In the genomic region with DNA sequence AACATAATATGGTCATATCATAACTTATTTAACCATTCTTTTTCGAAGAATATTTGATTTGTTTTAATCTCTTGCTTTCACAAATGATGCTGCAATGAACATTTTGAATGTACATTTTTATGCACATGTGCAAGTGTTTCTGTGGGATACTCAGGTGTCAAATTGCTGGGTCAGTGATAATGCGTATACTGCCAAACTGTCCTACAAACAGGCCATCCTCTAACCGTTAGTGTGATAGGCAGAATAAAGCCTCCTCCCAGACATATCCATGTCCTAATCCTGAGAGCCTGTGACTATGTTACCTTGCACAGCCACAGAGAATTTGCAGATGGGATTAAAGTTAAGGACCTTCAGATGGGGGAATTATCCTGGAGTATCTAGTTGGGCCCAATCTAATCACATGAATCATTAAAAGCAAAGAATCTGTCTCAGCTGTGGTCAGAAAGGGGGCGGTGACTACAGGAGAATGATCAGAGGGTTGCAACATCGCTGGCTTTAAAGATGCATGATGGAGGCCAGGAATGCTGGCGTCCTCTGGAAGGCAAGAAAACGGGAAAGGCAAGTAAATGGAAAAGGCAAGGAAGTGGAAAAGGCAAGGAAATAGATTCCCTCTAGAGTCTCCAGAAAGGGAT, we compare ENCODE assay signal across 13 cellular contexts. TPM values are rescaled to one million over a fixed set of nuclear protein-coding genes. Genes with fewer than 3 reads are reported as not detected.
A peak's percentile ranks its signal among the peaks of the same experiment; 100 is the strongest.
DNase-seq lines count a peak whose midpoint lies in the region; ATAC-seq and TF ChIP-seq lines count a peak whose summit lies in the region.
"Had no signal": no experiment of that assay in that cellular context is flagged by ENCODE, and none has a peak within 500 bp of the region (broad histone marks: within the 10 kb centered on the region; RNA-seq: fewer than 3 reads in every experiment).

No MANE protein-coding gene starts in this region.

- ATAC-seq in sciatic nerve (peak; percentile 94), GM21723 (IDR thresholded peaks at IDR 0.05; ENCODE audit: unreplicated experiment) (no peak), HG03159 (IDR thresholded peaks at IDR 0.05; ENCODE audit: unreplicated experiment) (no peak)
- ATAC-seq: CD8-positive, alpha-beta T cell had no signal

- DNase-seq in EH (ENCODE audit: low read depth) (peak; percentile 36), RPMI7951 (ENCODE audit: low read depth) (peak; percentile 22), foreskin fibroblast (peak; percentile 21 to 68), sciatic nerve (ENCODE audit: low spot score) (peak; percentile 67), GF-D8 (lab: John Stamatoyannopoulos, UW) (no peak)
- DNase-seq in activated T-helper 1 cell treated with anti-CD3 and anti-CD28 coated beads, Interleukin-12 subunit alpha, Interleukin-12 subunit beta, Interleukin-2, Interleukin-4 antibody, amounts not matched to agents 30 ng/mL and 10 ng/mL and 1 ng/mL, durations not matched to agents 14 hours and 24 hours and 36 hours (ENCODE audit: low spot score), result no peak
- DNase-seq: CD8-positive, alpha-beta T cell; head of caudate nucleus; NCI-H345; SIG-M5 had no signal

- no peaks in the 10 kb centered on the region for H3K27me3 Mint-ChIP-seq in activated T-helper 1 cell treated with anti-CD3 and anti-CD28 coated beads, Interleukin-12 subunit alpha, Interleukin-12 subunit beta, Interleukin-2, Interleukin-4 antibody, amounts not matched to agents 30 ng/mL and 10 ng/mL and 1 ng/mL, durations not matched to agents 14 hours and 24 hours and 36 hours (ENCODE audit: insufficient read depth)

- H3K27ac Mint-ChIP-seq in activated T-helper 1 cell treated with anti-CD3 and anti-CD28 coated beads, Interleukin-12 subunit alpha, Interleukin-12 subunit beta, Interleukin-2, Interleukin-4 antibody, amounts not matched to agents 30 ng/mL and 10 ng/mL and 1 ng/mL, durations not matched to agents 14 hours and 24 hours and 36 hours, result no peak overlapping the region
- H3K27ac Mint-ChIP-seq: CD8-positive, alpha-beta T cell had no signal

- H3K4me3 ChIP-seq in foreskin fibroblast (ENCODE audit: low read depth in 1 of 2, low read length in 2 of 2), result no peak overlapping the region
- H3K4me3 ChIP-seq: coronary artery had no signal

- no peaks in the 10 kb centered on the region for H3K36me3 Mint-ChIP-seq in activated T-helper 1 cell treated with anti-CD3 and anti-CD28 coated beads, Interleukin-12 subunit alpha, Interleukin-12 subunit beta, Interleukin-2, Interleukin-4 antibody, amounts not matched to agents 30 ng/mL and 10 ng/mL and 1 ng/mL, durations not matched to agents 14 hours and 24 hours and 36 hours (ENCODE audit: low read depth)
- H3K36me3 Mint-ChIP-seq: CD8-positive, alpha-beta T cell had no signal

- intact Hi-C loops in sciatic nerve (cut with DNase I), result no loop called here
- intact Hi-C loops in activated T-helper 1 cell treated with anti-CD3 and anti-CD28 coated beads, Interleukin-12 subunit alpha, Interleukin-12 subunit beta, Interleukin-2, Interleukin-4 antibody, amounts not matched to agents 30 ng/mL and 10 ng/mL and 1 ng/mL, durations not matched to agents 14 hours and 24 hours and 36 hours (cut with micrococcal nuclease), result no loop called here

- H3K4me3 Mint-ChIP-seq in activated T-helper 1 cell treated with anti-CD3 and anti-CD28 coated beads, Interleukin-12 subunit alpha, Interleukin-12 subunit beta, Interleukin-2, Interleukin-4 antibody, amounts not matched to agents 30 ng/mL and 10 ng/mL and 1 ng/mL, durations not matched to agents 14 hours and 24 hours and 36 hours, result no peak overlapping the region
- H3K4me3 Mint-ChIP-seq: CD8-positive, alpha-beta T cell had no signal

- no peak for TF ChIP-seq CTCF in foreskin fibroblast (IDR thresholded peaks at IDR 0.05; ENCODE audit: low read depth, low read length)

- H3K9me3 Mint-ChIP-seq in activated T-helper 1 cell treated with anti-CD3 and anti-CD28 coated beads, Interleukin-12 subunit alpha, Interleukin-12 subunit beta, Interleukin-2, Interleukin-4 antibody, amounts not matched to agents 30 ng/mL and 10 ng/mL and 1 ng/mL, durations not matched to agents 14 hours and 24 hours and 36 hours, result no peaks in the 10 kb centered on the region
- H3K9me3 Mint-ChIP-seq: CD8-positive, alpha-beta T cell had no signal

- no peaks in the 10 kb centered on the region for H3K4me1 Mint-ChIP-seq in activated T-helper 1 cell treated with anti-CD3 and anti-CD28 coated beads, Interleukin-12 subunit alpha, Interleukin-12 subunit beta, Interleukin-2, Interleukin-4 antibody, amounts not matched to agents 30 ng/mL and 10 ng/mL and 1 ng/mL, durations not matched to agents 14 hours and 24 hours and 36 hours (ENCODE audit: low read depth)

RNA-seq across cellular contexts. Expression of gene FZD1, which starts 46.7 kb away (rescaled TPM):
- 10.1 and 13.9 TPM in 2 replicates for total RNA-seq in RPMI7951 (2014; rRNA removed; shearing (Covaris generic))
- total RNA-seq in sciatic nerve, result 120 TPM
- 0.70 and 0.86 TPM in 2 replicates for total RNA-seq in activated T-helper 1 cell treated with anti-CD3 and anti-CD28 coated beads, Interleukin-12 subunit alpha, Interleukin-12 subunit beta, Interleukin-2, Interleukin-4 antibody, amounts not matched to agents 30 ng/mL and 10 ng/mL and 1 ng/mL, durations not matched to agents 14 hours and 24 hours and 36 hours
- total RNA-seq: CD8-positive, alpha-beta T cell had no signal

Comparison
In these comparisons a context has a peak if more than half of its experiments do, and no peak if none do; other contexts are left out.
1. DNase-seq: peak in EH (single experiment), RPMI7951 (single experiment), foreskin fibroblast (2 of 2) and sciatic nerve (single experiment); none in activated T-helper 1 cell treated with anti-CD3 and anti-CD28 coated beads, Interleukin-12 subunit alpha, Interleukin-12 subunit beta, Interleukin-2, Interleukin-4 antibody, amounts not matched to agents 30 ng/mL and 10 ng/mL and 1 ng/mL, durations not matched to agents 14 hours and 24 hours and 36 hours (single experiment) and GF-D8 (single experiment).